ENCODE assay signal across 29 cellular contexts in the genomic region with DNA sequence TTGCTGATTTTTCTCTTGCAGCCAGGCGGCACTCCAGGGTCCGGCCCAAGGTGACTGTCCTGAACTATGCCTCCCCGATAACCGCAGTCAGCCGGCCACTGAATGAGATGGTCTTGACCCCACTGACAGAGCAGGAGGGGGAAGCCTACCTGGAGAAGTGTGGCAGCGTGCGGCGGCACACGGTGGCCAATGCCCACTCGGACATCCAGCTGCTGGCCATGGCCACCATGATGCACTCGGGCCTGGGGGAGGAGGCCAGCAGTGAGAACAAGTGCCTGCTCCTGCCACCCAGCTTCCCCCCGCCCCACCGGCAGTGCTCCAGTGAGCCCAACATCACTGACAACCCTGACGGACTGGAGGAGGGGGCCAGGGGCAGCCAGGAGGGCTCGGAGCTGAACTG.
"Had no signal": no experiment of that assay in that cellular context is flagged by ENCODE, and none has a peak within 500 bp of the region (broad histone marks: within the 10 kb centered on the region; RNA-seq: fewer than 3 reads in every experiment).

No MANE protein-coding gene starts in this region.

- H3K9me3 Mint-ChIP-seq: immature natural killer cell; naive thymus-derived CD4-positive, alpha-beta T cell; natural killer cell treated with Interleukin-12 subunit alpha and Interleukin-12 subunit beta and Interleukin-15 and Interleukin-18, amount 100 ng/mL, for 72 hours; neural crest cell; stimulated activated naive B cell treated with anti-CD40 and anti-IgM and Interleukin-4, amounts not matched to agents 10 μg/mL and 1 μg/mL and 100 μg/mL, for 72 hours had no signal

- H3K27ac Mint-ChIP-seq: stimulated activated naive B cell treated with anti-CD40 and anti-IgM and Interleukin-4, amounts not matched to agents 10 μg/mL and 1 μg/mL and 100 μg/mL, for 72 hours had no signal

- H3K9me3 ChIP-seq: heart left ventricle, left lung, lower lobe of right lung, mucosa of descending colon, pancreas, prostate gland, stomach, testis, thyroid gland, transverse colon, upper lobe of right lung had no signal

- H3K4me1 Mint-ChIP-seq: stimulated activated naive B cell treated with anti-CD40 and anti-IgM and Interleukin-4, amounts not matched to agents 10 μg/mL and 1 μg/mL and 100 μg/mL, for 72 hours had no signal

- H3K4me1 ChIP-seq: left lung, pancreas, prostate gland, stomach, testis, thyroid gland, upper lobe of right lung had no signal

- H3K4me3 ChIP-seq: heart left ventricle, left lung, lower lobe of right lung, mucosa of descending colon, pancreas, prostate gland, skin epidermis, stomach, testis, thyroid gland, transverse colon, upper lobe of right lung had no signal

- H3K27me3 Mint-ChIP-seq: natural killer cell treated with Interleukin-12 subunit alpha and Interleukin-12 subunit beta and Interleukin-15 and Interleukin-18, amount 100 ng/mL, for 72 hours had no signal

- H3K4me3 Mint-ChIP-seq: naive thymus-derived CD4-positive, alpha-beta T cell; natural killer cell treated with Interleukin-12 subunit alpha and Interleukin-12 subunit beta and Interleukin-15 and Interleukin-18, amount 100 ng/mL, for 72 hours; neural crest cell; stimulated activated naive B cell treated with anti-CD40 and anti-IgM and Interleukin-4, amounts not matched to agents 10 μg/mL and 1 μg/mL and 100 μg/mL, for 72 hours had no signal

- H3K27me3 ChIP-seq: heart left ventricle, left lung, pancreas, stomach, testis, thyroid gland, transverse colon, upper lobe of right lung had no signal

- DNase-seq: heart left ventricle; immature natural killer cell; kidney; left colon; lower lobe of right lung; mammary epithelial cell; mesendoderm; midbrain; mucosa of descending colon; naive thymus-derived CD4-positive, alpha-beta T cell; retina; right cardiac atrium; stimulated activated CD4-positive, alpha-beta T cell treated with anti-CD3 and anti-CD28 coated beads, Interleukin-12 subunit alpha, Interleukin-12 subunit beta, amount 100 ng/mL, for 4 hours; stimulated activated CD4-positive, alpha-beta T cell treated with anti-CD3 and anti-CD28 coated beads, Interleukin-15, amount 100 ng/mL, for 24 hours; stimulated activated CD4-positive, alpha-beta T cell treated with anti-CD3 and anti-CD28 coated beads, Interleukin-2, amount 100 ng/mL, for 24 hours; stimulated activated CD4-positive, alpha-beta T cell treated with anti-CD3 and anti-CD28 coated beads, Interleukin-4, amount 100 ng/mL, for 1 hour; stimulated activated naive B cell treated with anti-CD40 and anti-IgM and Interleukin-4, amounts not matched to agents 10 μg/mL and 1 μg/mL and 100 μg/mL, for 72 hours; stimulated activated naive CD8-positive, alpha-beta T cell treated with anti-CD3 and anti-CD28 coated beads, Interleukin-15, Interleukin-2, amounts not matched to agents 100 U/mL and 50 U/mL, for 24 hours; stomach; testis; thyroid gland; transverse colon; upper lobe of right lung had no signal

- H3K36me3 ChIP-seq: pancreas, prostate gland, thyroid gland had no signal

- H3K27ac ChIP-seq: heart left ventricle, left lung, lower lobe of right lung, pancreas, prostate gland, skin epidermis, stomach, testis, thyroid gland, transverse colon, upper lobe of right lung had no signal
